In genomic region chr17:48541036-48541573, GRCh38 we compare ENCODE assay signal across 6 cellular contexts. TPM values are rescaled to one million over a fixed set of nuclear protein-coding genes. Genes with fewer than 3 reads are reported as not detected.
DNase-seq lines count a peak whose midpoint lies in the region; ATAC-seq and TF ChIP-seq lines count a peak whose summit lies in the region.

No MANE protein-coding gene starts in this region.

- H3K9me3 ChIP-seq in HUES48 (ENCODE audit: control insufficient read depth, insufficient read depth, low read length), result no peaks in the 10 kb centered on the region
- no peaks in the 10 kb centered on the region for H3K9me3 ChIP-seq in osteoblast (ENCODE audit: low read depth, low read length)

- intact Hi-C loops in dendritic cell treated with granulocyte-macrophage colony-stimulating factor and Interleukin-4, amounts not matched to agents 40 ng/mL and 50 ng/mL, for 4 days (cut with micrococcal nuclease), result loop anchor here (10.0 kb wide), 1 partner anchor 46 kb away; no protein-coding TSS in a partner anchor

- H3K9me3 Mint-ChIP-seq in dendritic cell treated with granulocyte-macrophage colony-stimulating factor and Interleukin-4, amounts not matched to agents 40 ng/mL and 50 ng/mL, for 4 days, result no peaks in the 10 kb centered on the region

- no peak overlapping the region for H3K27ac ChIP-seq in HUES48 (ENCODE audit: low read depth, low read length)
- peak overlapping the region; percentile 60 for H3K27ac ChIP-seq in osteoblast (ENCODE audit: low read depth, low read length)

- H3K27me3 Mint-ChIP-seq in dendritic cell treated with granulocyte-macrophage colony-stimulating factor and Interleukin-4, amounts not matched to agents 40 ng/mL and 50 ng/mL, for 4 days, result peaks cover 72% of the 10 kb centered on the region

- DNase-seq in osteoblast (ENCODE audit: insufficient read length, low spot score, missing footprints), result peak; percentile 72
- no peak for DNase-seq in hypothalamus (lab: John Stamatoyannopoulos, UW)
- no peak for DNase-seq in anterior cingulate cortex (lab: John Stamatoyannopoulos, UW)

- peak overlapping the region; percentile 59 for H2AFZ ChIP-seq in osteoblast (ENCODE audit: low read length)

- no peak overlapping the region for H3K9ac ChIP-seq in HUES48 (ENCODE audit: low read depth, low read length)

- H3K27me3 ChIP-seq in HUES48 (ENCODE audit: control insufficient read depth, insufficient read depth, low read length) (peaks cover 91% of the 10 kb centered on the region), osteoblast (ENCODE audit: insufficient read depth, low read length) (peaks cover 45% of the 10 kb centered on the region)

- no peak for ATAC-seq in GM18909 (IDR thresholded peaks at IDR 0.05; ENCODE audit: poor library complexity, unreplicated experiment)

- peak overlapping the region; percentile 78 for H3K4me2 ChIP-seq in osteoblast (ENCODE audit: insufficient read depth, low read length)

- H3K4me1 ChIP-seq in HUES48 (ENCODE audit: control insufficient read depth, insufficient read depth, low read length), result peaks cover 26% of the 10 kb centered on the region
- peaks cover 13% of the 10 kb centered on the region for H3K4me1 ChIP-seq in osteoblast (ENCODE audit: insufficient read depth, low read length)

- H3K79me2 ChIP-seq in osteoblast (ENCODE audit: insufficient read depth, low read length), result peaks cover 4% of the 10 kb centered on the region

- peak overlapping the region; percentile 86 for H3K27ac Mint-ChIP-seq in dendritic cell treated with granulocyte-macrophage colony-stimulating factor and Interleukin-4, amounts not matched to agents 40 ng/mL and 50 ng/mL, for 4 days

- peak overlapping the region; percentile 59 for H3K4me3 ChIP-seq in HUES48 (ENCODE audit: low read depth, low read length)
- H3K4me3 ChIP-seq in osteoblast (ENCODE audit: insufficient read depth, low read length), result peak overlapping the region; percentile 64

- H3K4me1 Mint-ChIP-seq in dendritic cell treated with granulocyte-macrophage colony-stimulating factor and Interleukin-4, amounts not matched to agents 40 ng/mL and 50 ng/mL, for 4 days (ENCODE audit: low read depth), result peaks cover 47% of the 10 kb centered on the region

- H3K36me3 ChIP-seq in HUES48 (ENCODE audit: control insufficient read depth, insufficient read depth, low read length) (no peaks in the 10 kb centered on the region), osteoblast (ENCODE audit: insufficient read depth, low read length) (no peaks in the 10 kb centered on the region)

- TF ChIP-seq CTCF in osteoblast (IDR thresholded peaks at IDR 0.05; ENCODE audit: extremely low read depth, low read depth, low read length), result no peak

- peaks cover 20% of the 10 kb centered on the region for H3K36me3 Mint-ChIP-seq in dendritic cell treated with granulocyte-macrophage colony-stimulating factor and Interleukin-4, amounts not matched to agents 40 ng/mL and 50 ng/mL, for 4 days (ENCODE audit: low read depth)

- H4K20me1 ChIP-seq in osteoblast (ENCODE audit: insufficient read depth, low read length), result no peaks in the 10 kb centered on the region

- peak overlapping the region; percentile 75 for H3K4me3 Mint-ChIP-seq in dendritic cell treated with granulocyte-macrophage colony-stimulating factor and Interleukin-4, amounts not matched to agents 40 ng/mL and 50 ng/mL, for 4 days

RNA-seq across cellular contexts. Expression of gene HOXB2, which starts 3.8 kb away (rescaled TPM):
- 2.1 and 3.3 TPM in 2 replicates for total RNA-seq in osteoblast

RNA-seq across cellular contexts. Expression of gene HOXB1, which starts 10.3 kb away (rescaled TPM):
- not detected in 2 replicates for total RNA-seq in osteoblast

RNA-seq across cellular contexts. Expression of gene HOXB4, which starts 37.0 kb away (rescaled TPM):
- 0.29 and 0.36 TPM in 2 replicates for total RNA-seq in osteoblast

RNA-seq across cellular contexts. Expression of gene HOXB3, which starts 48.9 kb away (rescaled TPM):
- total RNA-seq in osteoblast, result 1.5 and 1.8 TPM in 2 replicates

RNA-seq across cellular contexts. Expression of gene HOXB5, which starts 52.5 kb away (rescaled TPM):
- not detected in 2 replicates for total RNA-seq in osteoblast
